In genomic region chr11:61650781-61651571, GRCh38 we compare ENCODE assay signal across 20 cellular contexts. TPM values are rescaled to one million over a fixed set of nuclear protein-coding genes. Genes with fewer than 3 reads are reported as not detected.
DNase-seq lines count a peak whose midpoint lies in the region; ATAC-seq and TF ChIP-seq lines count a peak whose summit lies in the region.
"Had no signal": no experiment of that assay in that cellular context is flagged by ENCODE, and none has a peak within 500 bp of the region (broad histone marks: within the 10 kb centered on the region; RNA-seq: fewer than 3 reads in every experiment).

No MANE protein-coding gene starts in this region.

- H3K27ac ChIP-seq in adrenal gland (no peak overlapping the region), neural progenitor cell (no peak overlapping the region)
- H3K27ac ChIP-seq: breast epithelium, SK-N-MC, testis had no signal

- ATAC-seq in stimulated activated naive CD8-positive, alpha-beta T cell treated with anti-CD3 and anti-CD28 coated beads, Interleukin-15, amount 100 ng/mL, for 72 hours, result no peak
- ATAC-seq: esophagus mucosa, HCT116, sciatic nerve had no signal

- H3K27ac Mint-ChIP-seq in neural progenitor cell (no peak overlapping the region), progenitor cell of endocrine pancreas (no peak overlapping the region)
- no peak overlapping the region for H3K27ac Mint-ChIP-seq in stimulated activated naive CD8-positive, alpha-beta T cell treated with anti-CD3 and anti-CD28 coated beads, Interleukin-15, amount 100 ng/mL, for 72 hours

- intact Hi-C loops in adrenal gland (cut with DNase I), result no loop called here

- peak overlapping the region; percentile 42 for H3K4me2 ChIP-seq in neural progenitor cell

- H3K79me2 ChIP-seq in neural progenitor cell (ENCODE audit: low read depth), result no peaks in the 10 kb centered on the region

- H3K4me3 Mint-ChIP-seq in neural progenitor cell (no peak overlapping the region), progenitor cell of endocrine pancreas (ENCODE audit: low read depth) (no peak overlapping the region)
- H3K4me3 Mint-ChIP-seq in stimulated activated naive CD8-positive, alpha-beta T cell treated with anti-CD3 and anti-CD28 coated beads, Interleukin-15, amount 100 ng/mL, for 72 hours, result no peak overlapping the region

- H3K4me1 Mint-ChIP-seq in neural progenitor cell (peaks cover 8% of the 10 kb centered on the region), progenitor cell of endocrine pancreas (ENCODE audit: low read depth) (peaks cover 28% of the 10 kb centered on the region)
- H3K4me1 Mint-ChIP-seq in stimulated activated naive CD8-positive, alpha-beta T cell treated with anti-CD3 and anti-CD28 coated beads, Interleukin-15, amount 100 ng/mL, for 72 hours, result no peaks in the 10 kb centered on the region

- H2AFZ ChIP-seq in neural progenitor cell (replicated peaks), result no peak overlapping the region

- H3K36me3 Mint-ChIP-seq in neural progenitor cell, result no peaks in the 10 kb centered on the region
- H3K36me3 Mint-ChIP-seq in progenitor cell of endocrine pancreas (ENCODE audit: insufficient read depth), result no peaks in the 10 kb centered on the region

- H4K20me1 ChIP-seq in neural progenitor cell (ENCODE audit: low read depth), result no peaks in the 10 kb centered on the region

- H3K9ac ChIP-seq in neural progenitor cell, result no peak overlapping the region

- H3K27me3 ChIP-seq in adrenal gland (no peaks in the 10 kb centered on the region), neural progenitor cell (no peaks in the 10 kb centered on the region)
- H3K27me3 ChIP-seq: breast epithelium, testis had no signal

- no peaks in the 10 kb centered on the region for H3K9me3 Mint-ChIP-seq in neural progenitor cell
- H3K9me3 Mint-ChIP-seq in progenitor cell of endocrine pancreas (ENCODE audit: low read depth), result no peaks in the 10 kb centered on the region
- no peaks in the 10 kb centered on the region for H3K9me3 Mint-ChIP-seq in stimulated activated naive CD8-positive, alpha-beta T cell treated with anti-CD3 and anti-CD28 coated beads, Interleukin-15, amount 100 ng/mL, for 72 hours

- H3K36me3 ChIP-seq in adrenal gland (replicated peaks in 1 of 2), result no peaks in the 10 kb centered on the region
- H3K36me3 ChIP-seq in neural progenitor cell, result no peaks in the 10 kb centered on the region
- H3K36me3 ChIP-seq: breast epithelium, MG63 had no signal

- 77 to 87% (median 80%) methylated on average over 11 to 17 of the region's 17 CpGs for WGBS in adrenal gland, 4 donors

- peaks cover 7% of the 10 kb centered on the region for H3F3A ChIP-seq in neural progenitor cell (ENCODE audit: low read depth)

- no peak for TF ChIP-seq CTCF in adrenal gland (IDR thresholded peaks at IDR 0.05)
- TF ChIP-seq CTCF in neural progenitor cell (IDR thresholded peaks at IDR 0.05), result no peak
- TF ChIP-seq CTCF in progenitor cell of endocrine pancreas (IDR thresholded peaks at IDR 0.05; ENCODE audit: unreplicated experiment), result no peak

- no peaks in the 10 kb centered on the region for H3K4me1 ChIP-seq in adrenal gland (replicated peaks in 1 of 2)
- peaks cover 13% of the 10 kb centered on the region for H3K4me1 ChIP-seq in neural progenitor cell
- H3K4me1 ChIP-seq: breast epithelium, testis had no signal

- TF ChIP-seq POLR2A in adrenal gland (IDR thresholded peaks at IDR 0.05), result no peak

- H3K27me3 Mint-ChIP-seq in neural progenitor cell (ENCODE audit: insufficient read depth, low read depth) (peaks cover 8% of the 10 kb centered on the region), progenitor cell of endocrine pancreas (no peaks in the 10 kb centered on the region)
- peaks cover 35% of the 10 kb centered on the region for H3K27me3 Mint-ChIP-seq in stimulated activated naive CD8-positive, alpha-beta T cell treated with anti-CD3 and anti-CD28 coated beads, Interleukin-15, amount 100 ng/mL, for 72 hours

- H3K4me3 ChIP-seq in adrenal gland (no peak overlapping the region), neural progenitor cell (no peak overlapping the region)
- H3K4me3 ChIP-seq: breast epithelium, MG63, SK-N-MC, testis had no signal

- DNase-seq in DMS79 (lab: John Stamatoyannopoulos, UW) (peak; percentile 17), HuH-7 (ENCODE audit: low spot score) (peak; percentile 64), adrenal gland (peak in 6 of 7 donors; percentile 38 to 82 (median 58)), neural progenitor cell (ENCODE audit: low spot score) (peak; percentile 75), progenitor cell of endocrine pancreas (ENCODE audit: low spot score, unreplicated experiment) (no peak)
- no peak for DNase-seq in effector CD8-positive, alpha-beta T cell (lab: John Stamatoyannopoulos, UW)
- DNase-seq in stimulated activated naive CD8-positive, alpha-beta T cell treated with anti-CD3 and anti-CD28 coated beads, Interleukin-15, amount 100 ng/mL, for 72 hours, result no peak
- DNase-seq: activated CD4-positive, alpha-beta T cell treated with anti-CD3 and anti-CD28 coated beads, Interleukin-2, amount 50 U/mL, for 1 hour; activated naive CD4-positive, alpha-beta T cell treated with anti-CD3 and anti-CD28 coated beads, Interleukin-2, amount 50 U/mL, for 16 hours; glutamatergic neuron; MG63; NCI-H345; OCI-M1; stimulated activated CD4-positive, alpha-beta T cell treated with anti-CD3 and anti-CD28 coated beads, Interleukin-4, amount 100 ng/mL, for 1 hour; testis had no signal

- H3K9me3 ChIP-seq in adrenal gland (replicated peaks in 1 of 3), result no peaks in the 10 kb centered on the region
- no peaks in the 10 kb centered on the region for H3K9me3 ChIP-seq in neural progenitor cell (ENCODE audit: low read depth)
- H3K9me3 ChIP-seq: breast epithelium, MG63, testis had no signal

RNA-seq across cellular contexts. Expression of gene DAGLA, which starts 29.2 kb away (rescaled TPM):
- total RNA-seq in adrenal gland (1 to 10 TPM; 1.0 to 4.2 (median 3.2) TPM), neural progenitor cell (ENCODE audit: low replicate concordance) (1.1 and 4.6 TPM in 2 replicates), progenitor cell of endocrine pancreas (8.7 and 9.3 TPM in 2 replicates)
- polyA plus RNA-seq in adrenal gland, result 1 to 10 TPM in 2 of 3 donors, under 1 TPM in 1; 0.81 to 2.7 (median 1.5) TPM

Comparison
In these comparisons a context has a peak if more than half of its experiments do, and no peak if none do; other contexts are left out.
1. DNase-seq: peak in DMS79 (single experiment), HuH-7 (single experiment), adrenal gland (6 of 7) and neural progenitor cell (single experiment); none in effector CD8-positive, alpha-beta T cell (single experiment), progenitor cell of endocrine pancreas (single experiment) and stimulated activated naive CD8-positive, alpha-beta T cell treated with anti-CD3 and anti-CD28 coated beads, Interleukin-15, amount 100 ng/mL, for 72 hours (0 of 2).